8 cellular contexts compared by ENCODE assay signal in genomic region chr11:111601636-111601978, GRCh38. TPM values are rescaled to one million over a fixed set of nuclear protein-coding genes. Genes with fewer than 3 reads are reported as not detected.
A peak's percentile ranks its signal among the peaks of the same experiment; 100 is the strongest.
DNase-seq lines count a peak whose midpoint lies in the region; ATAC-seq and TF ChIP-seq lines count a peak whose summit lies in the region.

No MANE protein-coding gene starts in this region.

- ATAC-seq in IMR-90 (ENCODE audit: low read depth): no peak
- ATAC-seq in central memory CD8-positive, alpha-beta T cell (replicated peaks; ENCODE audit: extremely low read depth, poor library complexity, severe bottlenecking): no peak
- ATAC-seq in HG02571 (IDR thresholded peaks at IDR 0.05; ENCODE audit: unreplicated experiment): no peak
- no peak for ATAC-seq in GM21381 (IDR thresholded peaks at IDR 0.05; ENCODE audit: unreplicated experiment)

- H4K8ac ChIP-seq in IMR-90 (ENCODE audit: low read depth in 2 of 2, low read length in 2 of 2): peak overlapping the region; percentile 7 to 41; a peak in 2 of 4 replicates

- H3K9ac ChIP-seq in IMR-90 (ENCODE audit: low read depth, low read length): peak overlapping the region; percentile 38

- TF ChIP-seq CTCF in A673 (conservative IDR thresholded peaks at IDR 0.05; ENCODE audit: low read depth, low read length) (no peak), IMR-90 (conservative IDR thresholded peaks at IDR 0.05; ENCODE audit: low read depth, low read length) (no peak), GM10248 (IDR thresholded peaks at IDR 0.05; ENCODE audit: control extremely low read depth, extremely low read depth, low read depth, missing control alignments) (no peak)

- peak overlapping the region; percentile 23; the same call in 1 of the 2 replicates for H4K91ac ChIP-seq in IMR-90 (ENCODE audit: insufficient read depth, low read depth, low read length)

- H2AFZ ChIP-seq in IMR-90 (replicated peaks; ENCODE audit: low read length, poor library complexity): peak overlapping the region; percentile 93

- H4K20me1 ChIP-seq in IMR-90 (ENCODE audit: insufficient read depth, low read length): peaks cover 22% of the 10 kb centered on the region; the same call in 1 of the 2 replicates

- 3% methylated on average over 5 of the region's 9 CpGs; no CpG with 5 or more reads in 1 of the 2 experiments for WGBS in IMR-90 (ENCODE audit: extremely low coverage in 2 of 2, insufficient read length in 1 of 2), 2 experiments

- in situ Hi-C loops in IMR-90 (cut with MboI; ENCODE audit: low sequenced_read_pairs): loop anchor here (5.0 kb wide), 1 partner anchor 176 kb away; no protein-coding TSS in a partner anchor

- peak overlapping the region; percentile 82 for H3K4me2 ChIP-seq in IMR-90 (ENCODE audit: low read depth, low read length)

- no peaks in the 10 kb centered on the region for H3K9me3 Mint-ChIP-seq in central memory CD8-positive, alpha-beta T cell

- no TSS peak for BruUV-seq in A673 (replicated peaks; lab: Mats Ljungman, UMichigan)
- no TSS peak for BruUV-seq in IMR-90 (replicated peaks; lab: Mats Ljungman, UMichigan)

- H3K27me3 ChIP-seq in A673 (replicated peaks; ENCODE audit: insufficient read depth, low read depth, low read length, poor library complexity) (no peaks in the 10 kb centered on the region), IMR-90 (ENCODE audit: control insufficient read depth, insufficient read depth, low read length) (no peaks in the 10 kb centered on the region), muscle layer of duodenum (ENCODE audit: low read depth, low read length) (no peaks in the 10 kb centered on the region)

- H4K5ac ChIP-seq in IMR-90 (ENCODE audit: low read depth, low read length): no peak overlapping the region

- dilution Hi-C loops in IMR-90 (cut with HindIII; ENCODE audit: low sequenced_read_pairs, unreplicated experiment): no loop called here

- intact Hi-C loops in A673 (cut with micrococcal nuclease; ENCODE audit: unreplicated experiment) (loop anchor here (10.0 kb wide), 1 partner anchor 683 kb away; no protein-coding TSS in a partner anchor), IMR-90 (cut with micrococcal nuclease) (loop anchor here (2.0 to 10.0 kb wide), 2 partner anchors 37 to 93 kb away; no protein-coding TSS in a partner anchor)

- H2BK15ac ChIP-seq in IMR-90 (ENCODE audit: low read depth, low read length): peak overlapping the region; percentile 60; the same call in 2 of the 3 replicates

- peak overlapping the region; percentile 96 for H3K27ac Mint-ChIP-seq in central memory CD8-positive, alpha-beta T cell (ENCODE audit: low read depth)

- POLR2A ChIA-PET in A673 (lab: Charles Lee; ENCODE audit: low non-redundant PET) (no interaction called here), IMR-90 (lab: Charles Lee; ENCODE audit: unreplicated experiment) (no interaction called here), GM10248 (lab: Yijun Ruan, JAX) (no interaction called here)

- H3K4me1 ChIP-seq in A673 (ENCODE audit: insufficient read depth, low read length, poor library complexity, severe bottlenecking) (peaks cover 33% of the 10 kb centered on the region), IMR-90 (ENCODE audit: control insufficient read depth, insufficient read depth, low read length) (peaks cover 2% of the 10 kb centered on the region; the same call in 1 of the 2 replicates), muscle layer of duodenum (ENCODE audit: control insufficient read depth in 1 of 2, insufficient read depth in 2 of 2, low read length in 2 of 2) (peaks cover 5 to 8% of the 10 kb centered on the region in 2 donors)

- H3K4ac ChIP-seq in IMR-90 (ENCODE audit: low read depth, low read length): peak overlapping the region; percentile 59; the same call in 1 of the 2 replicates

- H3K79me1 ChIP-seq in IMR-90 (ENCODE audit: low read depth in 1 of 2, low read length in 2 of 2): peaks cover 0 to 16% of the 10 kb centered on the region in 2 experiments; a peak in 3 of 4 replicates

- peak overlapping the region; percentile 73 for H2BK120ac ChIP-seq in IMR-90 (ENCODE audit: low read depth, low read length)

- CTCF ChIA-PET in A673 (lab: Charles Lee): interaction anchor here (0.7 to 3.3 kb wide), 4 partner anchors 13 to 214 kb away, joined by 3 to 17 read pairs (median 4); no protein-coding TSS in a partner anchor
- CTCF ChIA-PET in IMR-90 (lab: Yijun Ruan, JAX): interaction anchor here (2.6 kb wide), 1 partner anchor 175 kb away, joined by 10 read pairs; no protein-coding TSS in a partner anchor
- CTCF ChIA-PET in GM10248 (lab: Yijun Ruan, JAX): interaction anchor here (0.6 to 5.5 kb wide), 6 partner anchors 15 to 248 kb away, joined by 3 to 54 read pairs (median 4); partner anchors contain the start of gene PPP2R1B

- H3K4me3 ChIP-seq in A673 (ENCODE audit: low read depth, low read length, poor library complexity, severe bottlenecking) (peak overlapping the region; percentile 75), IMR-90 (ENCODE audit: insufficient read depth, low read depth, low read length) (peak overlapping the region; percentile 35), muscle layer of duodenum (ENCODE audit: low read depth in 1 of 2, low read length in 2 of 2) (peak overlapping the region; percentile 49 to 81)

- H3K9me3 ChIP-seq in A673 (ENCODE audit: low read depth, low read length, poor library complexity, severe bottlenecking) (no peaks in the 10 kb centered on the region), IMR-90 (ENCODE audit: control insufficient read depth, insufficient read depth, low read length) (no peaks in the 10 kb centered on the region), muscle layer of duodenum (ENCODE audit: control insufficient read depth in 1 of 2, low read length in 2 of 2) (no peaks in the 10 kb centered on the region)

- peak overlapping the region; percentile 81 for H3K27ac ChIP-seq in A673 (ENCODE audit: low read depth, low read length, poor library complexity, severe bottlenecking)
- 0 out of 2 replicates have a peak overlapping the region, but pooled peaks have one; percentile 14 for H3K27ac ChIP-seq in IMR-90 (ENCODE audit: insufficient read depth, low read length)
- H3K27ac ChIP-seq in muscle layer of duodenum (ENCODE audit: low read length): peak overlapping the region; percentile 37

- H2BK5ac ChIP-seq in IMR-90 (ENCODE audit: low read depth, low read length, poor library complexity, severe bottlenecking): no peak overlapping the region

- peak overlapping the region; percentile 39; the same call in 1 of the 2 replicates for H3K56ac ChIP-seq in IMR-90 (ENCODE audit: extremely low read depth, insufficient read depth, low read length)

- no peak overlapping the region for H3K18ac ChIP-seq in IMR-90 (ENCODE audit: low read depth, low read length)

- no peak for TF ChIP-seq RAD21 in IMR-90 (IDR thresholded peaks at IDR 0.05; ENCODE audit: low read length)

- no peaks in the 10 kb centered on the region for H3K27me3 Mint-ChIP-seq in central memory CD8-positive, alpha-beta T cell

- DNase-seq in A673 (ENCODE audit: low spot score) (no peak), IMR-90 (no peak), NAMALWA (ENCODE audit: low spot score) (no peak), GM10248 (ENCODE audit: extremely low spot score) (no peak)
- no peak for DNase-seq in central memory CD8-positive, alpha-beta T cell (ENCODE audit: low spot score in 2 of 2)

- TF ChIP-seq POLR2A in IMR-90 (IDR thresholded peaks at IDR 0.05; ENCODE audit: low read depth, low read length): no peak

- no peak overlapping the region for H2AK5ac ChIP-seq in IMR-90 (ENCODE audit: low read depth, low read length)

- H3K9me1 ChIP-seq in IMR-90 (ENCODE audit: insufficient read depth, low read length): no peaks in the 10 kb centered on the region; the same call in 1 of the 2 replicates

- H3K23ac ChIP-seq in IMR-90 (ENCODE audit: low read depth, low read length): 0 out of 2 replicates have a peak overlapping the region, but pooled peaks have one; percentile 8

- H3K4me1 Mint-ChIP-seq in central memory CD8-positive, alpha-beta T cell: peaks cover 33% of the 10 kb centered on the region

- peak overlapping the region; percentile 97 for H3K4me3 Mint-ChIP-seq in central memory CD8-positive, alpha-beta T cell

- H2BK20ac ChIP-seq in IMR-90 (ENCODE audit: low read depth, low read length): peak overlapping the region; percentile 53; the same call in 1 of the 2 replicates

- H3K36me3 Mint-ChIP-seq in central memory CD8-positive, alpha-beta T cell (ENCODE audit: insufficient read depth): peaks cover 20% of the 10 kb centered on the region

- H3K36me3 ChIP-seq in A673 (ENCODE audit: insufficient read depth, low read length, poor library complexity, severe bottlenecking) (no peaks in the 10 kb centered on the region), IMR-90 (ENCODE audit: control insufficient read depth, insufficient read depth, low read length) (no peaks in the 10 kb centered on the region), muscle layer of duodenum (ENCODE audit: control insufficient read depth in 1 of 2, insufficient read depth in 2 of 2, low read length in 2 of 2) (no peaks in the 10 kb centered on the region)

- H2AK9ac ChIP-seq in IMR-90 (replicated peaks; ENCODE audit: low read depth, low read length, poor library complexity): peak overlapping the region; percentile 60

- H3K14ac ChIP-seq in IMR-90 (replicated peaks; ENCODE audit: low read depth, low read length): peak overlapping the region; percentile 57

TF ChIP-seq in IMR-90, 13 proteins besides CTCF, POLR2A, EP300 and RAD21:
- no peak for TF ChIP-seq NFE2L2 (IDR thresholded peaks at IDR 0.05; ENCODE audit: low read depth, low read length)
- no peak for TF ChIP-seq CHD1 (IDR thresholded peaks at IDR 0.05; ENCODE audit: low read depth, low read length)
- no peak for TF ChIP-seq ELK1 (IDR thresholded peaks at IDR 0.05; ENCODE audit: borderline replicate concordance, low read depth, low read length)

RNA-seq across cellular contexts. Expression of gene SIK2, which starts 0.6 kb away (rescaled TPM):
- total RNA-seq in A673 (2021): 18.7 and 21.5 TPM in 2 replicates
- total RNA-seq in IMR-90 (2012; rRNA removed): 7.9 and 8.6 TPM in 2 replicates
- 10.2 and 10.4 TPM in 2 replicates for polyA plus RNA-seq in IMR-90 (2012; rRNA removed)
- polyA plus RNA-seq in IMR-90 (2012; cell fraction: cytosol; rRNA removed): 4.8 and 7.8 TPM in 2 replicates
- polyA plus RNA-seq in IMR-90 (2012; cell fraction: nucleus; rRNA removed; ENCODE audit: low replicate concordance): 16.3 and 21.9 TPM in 2 replicates

Comparison
In these comparisons a context has a peak if more than half of its experiments do, and no peak if none do; other contexts are left out.
1. H3K27ac ChIP-seq: peak in every context shown above with its lines; median percentile 81 in A673; 37 in muscle layer of duodenum; 14 in IMR-90.